ENCODE assay signal across 17 cellular contexts in the genomic region with DNA sequence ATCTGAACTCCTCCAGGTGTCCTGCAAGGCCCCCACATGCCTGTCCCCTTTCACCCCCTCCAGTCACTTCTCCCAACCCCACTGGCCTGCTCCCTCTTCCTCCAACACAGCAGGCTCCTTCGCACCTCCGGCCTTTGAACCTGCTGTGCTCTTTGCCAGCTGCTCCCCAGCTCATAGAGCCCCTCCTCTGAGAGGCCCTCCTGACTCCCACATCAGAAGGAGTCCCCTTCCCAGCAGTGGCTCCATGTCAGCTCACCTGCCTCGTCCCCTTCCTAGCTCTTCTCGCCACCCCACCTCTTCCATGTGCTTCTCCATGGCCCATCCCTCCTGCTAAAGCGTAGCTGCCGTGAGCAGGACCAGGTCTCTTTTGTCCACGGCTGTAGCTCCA. TPM values are rescaled to one million over a fixed set of nuclear protein-coding genes. Genes with fewer than 3 reads are reported as not detected.
DNase-seq lines count a peak whose midpoint lies in the region; ATAC-seq and TF ChIP-seq lines count a peak whose summit lies in the region.
"Had no signal": no experiment of that assay in that cellular context is flagged by ENCODE, and none has a peak within 500 bp of the region (broad histone marks: within the 10 kb centered on the region; RNA-seq: fewer than 3 reads in every experiment).

No MANE protein-coding gene starts in this region.

- H3K4me3 ChIP-seq in colonic mucosa (no peak overlapping the region), neuronal stem cell (ENCODE audit: low read length in 2 of 2) (no peak overlapping the region), tibial artery (no peak overlapping the region)
- H3K4me3 ChIP-seq: lower lobe of right lung, prostate gland, suprapubic skin had no signal

- H3K9me3 ChIP-seq in H9 (ENCODE audit: control insufficient read depth, low read depth, low read length) (no peaks in the 10 kb centered on the region), colonic mucosa (no peaks in the 10 kb centered on the region), neuronal stem cell (replicated peaks in 1 of 2; ENCODE audit: control insufficient read depth in 2 of 2, insufficient read depth in 1 of 2, low read depth in 1 of 2, low read length in 2 of 2) (peaks cover 0 to 2% of the 10 kb centered on the region in 2 donors), tibial artery (no peaks in the 10 kb centered on the region)
- H3K9me3 ChIP-seq: lower lobe of right lung, prostate gland, suprapubic skin had no signal

- H3K79me2 ChIP-seq in H9 (ENCODE audit: insufficient read depth, low read length), result no peaks in the 10 kb centered on the region

- peaks cover 3% of the 10 kb centered on the region for H4K20me1 ChIP-seq in H9 (ENCODE audit: control insufficient read depth, insufficient read depth, insufficient read length)

- no CpG with 5 or more reads among the region's 7 CpGs for WGBS in H9 (ENCODE audit: extremely low coverage, insufficient read length, low lambda C conversion rate)
- no CpG with 5 or more reads among the region's 7 CpGs for WGBS in neuronal stem cell (ENCODE audit: extremely low coverage in 2 of 2, insufficient read length in 2 of 2, insufficient replicate concordance in 1 of 2), 2 donors

- H3K27ac ChIP-seq in 22Rv1, result peak overlapping the region; percentile 31; the same call in 1 of the 2 replicates
- no peak overlapping the region for H3K27ac ChIP-seq in H9 (ENCODE audit: insufficient read length, low read depth, low read length)
- H3K27ac ChIP-seq in colonic mucosa, result peak overlapping the region; percentile 68
- no peak overlapping the region for H3K27ac ChIP-seq in neuronal stem cell (replicated peaks; ENCODE audit: low read length)
- H3K27ac ChIP-seq in tibial artery, result no peak overlapping the region
- H3K27ac ChIP-seq: lower lobe of right lung, prostate gland had no signal

- no peak overlapping the region for H3K18ac ChIP-seq in H9 (ENCODE audit: insufficient read length, low read depth, low read length)
- H3K18ac ChIP-seq in neuronal stem cell (ENCODE audit: low read length), result peak overlapping the region; percentile 89

- H2BK12ac ChIP-seq in H9 (ENCODE audit: insufficient read length, low read depth, low read length) (no peak overlapping the region), neuronal stem cell (ENCODE audit: low read length) (peak overlapping the region; percentile 100)

- H2AK5ac ChIP-seq in H9 (ENCODE audit: insufficient read length, low read length), result no peak overlapping the region
- H2AK5ac ChIP-seq in neuronal stem cell (ENCODE audit: low read depth, low read length), result peak overlapping the region; percentile 88

- H3K4me1 Mint-ChIP-seq in H9, result peaks cover 18 to 29% of the 10 kb centered on the region in 2 experiments

- H3K4me2 ChIP-seq in H9 (ENCODE audit: insufficient read depth, insufficient read length, low read length), result no peak overlapping the region
- no peak overlapping the region for H3K4me2 ChIP-seq in neuronal stem cell (ENCODE audit: insufficient read depth, low read length, poor library complexity, severe bottlenecking)

- TF ChIP-seq CTCF in 22Rv1 (IDR thresholded peaks at IDR 0.05) (no peak), H9 (conservative IDR thresholded peaks at IDR 0.05) (no peak), colonic mucosa (IDR thresholded peaks at IDR 0.05) (no peak), tibial artery (IDR thresholded peaks at IDR 0.05) (no peak)

- no peak overlapping the region for H4K8ac ChIP-seq in H9 (replicated peaks; ENCODE audit: insufficient read length, low read depth, low read length)
- no peak overlapping the region for H4K8ac ChIP-seq in neuronal stem cell (ENCODE audit: low read depth, low read length)

- no peak overlapping the region for H2BK20ac ChIP-seq in H9 (ENCODE audit: low read depth, low read length, poor library complexity, severe bottlenecking)

- H2BK120ac ChIP-seq in H9 (ENCODE audit: low read depth, low read length, poor library complexity, severe bottlenecking) (no peak overlapping the region), neuronal stem cell (ENCODE audit: low read depth, low read length) (peak overlapping the region; percentile 72)

- H3K23me2 ChIP-seq in H9 (ENCODE audit: insufficient read length, low read depth, low read length, poor library complexity, severe bottlenecking), result peaks cover 6% of the 10 kb centered on the region

- H3K9me3 Mint-ChIP-seq in H9, result no peaks in the 10 kb centered on the region; a peak in 1 of 5 replicates
- H3K9me3 Mint-ChIP-seq: activated CD4-positive, alpha-beta memory T cell treated with anti-CD3 and anti-CD28 coated beads for 36 hours had no signal

- H4K91ac ChIP-seq in H9 (ENCODE audit: insufficient read length, low read depth, low read length), result peak overlapping the region; percentile 87
- H4K91ac ChIP-seq in neuronal stem cell (ENCODE audit: low read depth, low read length, poor library complexity), result no peak overlapping the region

- H2BK15ac ChIP-seq in H9 (ENCODE audit: low read depth, low read length), result no peak overlapping the region
- no peak overlapping the region for H2BK15ac ChIP-seq in neuronal stem cell (ENCODE audit: low read length)

- no peaks in the 10 kb centered on the region; the same call in 1 of the 2 replicates for H3K27me3 Mint-ChIP-seq in H9 (ENCODE audit: low read depth)
- H3K27me3 Mint-ChIP-seq: activated CD4-positive, alpha-beta memory T cell treated with anti-CD3 and anti-CD28 coated beads for 36 hours had no signal

- H3T11ph ChIP-seq in H9 (ENCODE audit: low read length), result no peak overlapping the region

- H3K4ac ChIP-seq in H9 (ENCODE audit: low read depth, low read length), result no peak overlapping the region; the same call in 1 of the 2 replicates
- H3K4ac ChIP-seq in neuronal stem cell (ENCODE audit: low read length), result no peak overlapping the region

- H3K4me1 ChIP-seq in H9 (ENCODE audit: insufficient read depth, low read length) (no peaks in the 10 kb centered on the region; the same call in 1 of the 2 replicates), colonic mucosa (peaks cover 5% of the 10 kb centered on the region), neuronal stem cell (ENCODE audit: control insufficient read depth in 2 of 2, insufficient read depth in 1 of 2, low read depth in 1 of 2, low read length in 2 of 2) (peaks cover 4 to 18% of the 10 kb centered on the region in 2 donors), tibial artery (peaks cover 0 to 7% (median 3%) of the 10 kb centered on the region in 4 donors)
- H3K4me1 ChIP-seq: prostate gland had no signal

- H3K27me3 ChIP-seq in H9 (ENCODE audit: insufficient read depth, low read length), result no peaks in the 10 kb centered on the region
- no peaks in the 10 kb centered on the region for H3K27me3 ChIP-seq in colonic mucosa
- no peaks in the 10 kb centered on the region for H3K27me3 ChIP-seq in neuronal stem cell (ENCODE audit: control insufficient read depth in 3 of 3, insufficient read depth in 3 of 3, low read depth in 1 of 3, low read length in 3 of 3)
- no peaks in the 10 kb centered on the region for H3K27me3 ChIP-seq in tibial artery
- H3K27me3 ChIP-seq: suprapubic skin had no signal

- no peak overlapping the region for H3K56ac ChIP-seq in H9 (ENCODE audit: insufficient read length, low read depth, low read length)

- peak overlapping the region; percentile 76 for H3K14ac ChIP-seq in H9 (ENCODE audit: insufficient read depth, low read length)
- peak overlapping the region; percentile 94 for H3K14ac ChIP-seq in neuronal stem cell (ENCODE audit: low read length)

- H3K27ac Mint-ChIP-seq in H9, result peak overlapping the region; percentile 63 to 89 (median 87); a peak in 5 of 7 replicates
- H3K27ac Mint-ChIP-seq: activated CD4-positive, alpha-beta memory T cell treated with anti-CD3 and anti-CD28 coated beads for 36 hours had no signal

- H3K23ac ChIP-seq in H9 (ENCODE audit: insufficient read length, low read depth, low read length) (no peak overlapping the region), neuronal stem cell (ENCODE audit: low read depth, low read length, poor library complexity) (peak overlapping the region; percentile 80)

- H4K5ac ChIP-seq in H9 (ENCODE audit: insufficient read length, low read depth, low read length), result peak overlapping the region; percentile 33

- DNase-seq in H9, result no peak
- peak; percentile 20 for DNase-seq in colonic mucosa
- DNase-seq in neuronal stem cell (ENCODE audit: low spot score), result no peak
- no peak for DNase-seq in OCI-M2 (lab: John Stamatoyannopoulos, UW; ENCODE audit: unreplicated experiment)
- no peak for DNase-seq in stimulated activated CD4-positive, alpha-beta T cell treated with anti-CD3 and anti-CD28 coated beads, Interleukin-4, amount 100 ng/mL, for 24 hours
- no peak for DNase-seq in tibial artery
- DNase-seq: activated CD4-positive, alpha-beta memory T cell treated with anti-CD3 and anti-CD28 coated beads for 36 hours; EL; IMR-90; lower lobe of right lung; NCI-H2107; NCI-H510A; OCI-M1 had no signal

- peaks cover 5% of the 10 kb centered on the region for H3K79me1 ChIP-seq in H9 (ENCODE audit: insufficient read depth, low read depth, low read length, poor library complexity, severe bottlenecking)
- peaks cover 3% of the 10 kb centered on the region for H3K79me1 ChIP-seq in neuronal stem cell (ENCODE audit: low read depth, low read length)

- H2AFZ ChIP-seq in H9 (ENCODE audit: low read length) (no peak overlapping the region), neuronal stem cell (ENCODE audit: low read length) (no peak overlapping the region)

- no peak overlapping the region for H3K4me3 Mint-ChIP-seq in H9
- H3K4me3 Mint-ChIP-seq: activated CD4-positive, alpha-beta memory T cell treated with anti-CD3 and anti-CD28 coated beads for 36 hours had no signal

- H3K36me3 Mint-ChIP-seq in H9 (ENCODE audit: insufficient read depth in 1 of 3, low read depth in 3 of 3), result peaks cover 3 to 9% (median 3%) of the 10 kb centered on the region in 3 experiments; a peak in 4 of 7 replicates
- H3K36me3 Mint-ChIP-seq: activated CD4-positive, alpha-beta memory T cell treated with anti-CD3 and anti-CD28 coated beads for 36 hours had no signal

- no peaks in the 10 kb centered on the region for H3K36me3 ChIP-seq in colonic mucosa
- no peaks in the 10 kb centered on the region for H3K36me3 ChIP-seq in neuronal stem cell (replicated peaks in 1 of 2; ENCODE audit: control insufficient read depth in 2 of 2, insufficient read depth in 2 of 2, low read length in 2 of 2)
- no peaks in the 10 kb centered on the region for H3K36me3 ChIP-seq in tibial artery
- H3K36me3 ChIP-seq: lower lobe of right lung, prostate gland, suprapubic skin had no signal

- no peak overlapping the region for H3K9ac ChIP-seq in H9 (ENCODE audit: extremely low read depth, insufficient read length, low read length)
- H3K9ac ChIP-seq in colonic mucosa (ENCODE audit: low read depth in 2 of 2, low read length in 2 of 2), result peak overlapping the region; percentile 24 to 38
- no peak overlapping the region for H3K9ac ChIP-seq in neuronal stem cell (ENCODE audit: low read depth, low read length, poor library complexity)

- H2BK5ac ChIP-seq in H9 (ENCODE audit: insufficient read length, low read length) (no peak overlapping the region), neuronal stem cell (ENCODE audit: low read length) (peak overlapping the region; percentile 94)

- intact Hi-C loops in colonic mucosa (cut with DNase I) (no loop called here), tibial artery (cut with DNase I; ENCODE audit: low total_unique reads) (no loop called here)

- ATAC-seq in HG03342 (IDR thresholded peaks at IDR 0.05; ENCODE audit: unreplicated experiment), result no peak

RNA-seq across cellular contexts. Expression of gene SCARB1, which starts 22.1 kb away (rescaled TPM):
- 31.3 and 31.7 TPM in 2 replicates for total RNA-seq in H9 (2021)
- total RNA-seq in colonic mucosa, result 10 to 100 TPM; 44.9 to 83.1 TPM
- 15.5 TPM for polyA plus RNA-seq in neuronal stem cell (2013, experiment 1 of 2)
- 15.7 TPM for polyA plus RNA-seq in neuronal stem cell (2013, experiment 2 of 2)

Comparison
In these comparisons a context has a peak if more than half of its experiments do, and no peak if none do; other contexts are left out.
1. H3K27ac ChIP-seq: peak in 22Rv1 (single experiment) and colonic mucosa (single experiment); none in H9 (single experiment), neuronal stem cell (single experiment) and tibial artery (0 of 2).
2. H3K9ac ChIP-seq: peak in colonic mucosa (2 of 2); none in H9 (single experiment) and neuronal stem cell (single experiment).